8 cellular contexts compared by ENCODE assay signal in genomic region chr9:130138791-130139190, GRCh38. TPM values are rescaled to one million over a fixed set of nuclear protein-coding genes. Genes with fewer than 3 reads are reported as not detected.
A peak's percentile ranks its signal among the peaks of the same experiment; 100 is the strongest.
DNase-seq lines count a peak whose midpoint lies in the region; ATAC-seq and TF ChIP-seq lines count a peak whose summit lies in the region.

No MANE protein-coding gene starts in this region.

- peaks cover 18% of the 10 kb centered on the region for H3K36me3 Mint-ChIP-seq in activated CD4-positive, alpha-beta T cell treated with anti-CD3 and anti-CD28 coated beads, Interleukin-2, amount 10 ng/mL, durations not matched to agents 24 days and 14 days (ENCODE audit: low read depth)
- peaks cover 24% of the 10 kb centered on the region for H3K36me3 Mint-ChIP-seq in brain

- no peak for ATAC-seq in HG03097 (IDR thresholded peaks at IDR 0.05; ENCODE audit: low FRiP score, unreplicated experiment)
- ATAC-seq in GM19467 (IDR thresholded peaks at IDR 0.05; ENCODE audit: unreplicated experiment): no peak
- no peak for ATAC-seq in GM19023 (IDR thresholded peaks at IDR 0.05; ENCODE audit: unreplicated experiment)

- H3K36me3 ChIP-seq in thymus (ENCODE audit: control insufficient read depth, insufficient read depth): peaks cover 13% of the 10 kb centered on the region

- peak overlapping the region; percentile 26 for H3K4me3 Mint-ChIP-seq in activated CD4-positive, alpha-beta T cell treated with anti-CD3 and anti-CD28 coated beads, Interleukin-2, amount 10 ng/mL, durations not matched to agents 24 days and 14 days
- H3K4me3 Mint-ChIP-seq in brain: peak overlapping the region in 3 of 5 experiments; percentile 21 to 56 (median 48)

- peaks cover 2% of the 10 kb centered on the region for H3K27me3 Mint-ChIP-seq in activated CD4-positive, alpha-beta T cell treated with anti-CD3 and anti-CD28 coated beads, Interleukin-2, amount 10 ng/mL, durations not matched to agents 24 days and 14 days
- H3K27me3 Mint-ChIP-seq in brain: no peaks in the 10 kb centered on the region

- peaks cover 29% of the 10 kb centered on the region for H3K4me1 Mint-ChIP-seq in activated CD4-positive, alpha-beta T cell treated with anti-CD3 and anti-CD28 coated beads, Interleukin-2, amount 10 ng/mL, durations not matched to agents 24 days and 14 days
- peaks cover 72% of the 10 kb centered on the region for H3K4me1 Mint-ChIP-seq in brain

- H3K27me3 ChIP-seq in thymus (ENCODE audit: control insufficient read depth, insufficient read depth): no peaks in the 10 kb centered on the region

- peak overlapping the region; percentile 25 for H3K27ac Mint-ChIP-seq in activated CD4-positive, alpha-beta T cell treated with anti-CD3 and anti-CD28 coated beads, Interleukin-2, amount 10 ng/mL, durations not matched to agents 24 days and 14 days
- peak overlapping the region; percentile 80 to 94 (median 90) for H3K27ac Mint-ChIP-seq in brain

- 88% methylated on average over 6 of the region's 6 CpGs for WGBS in thymus

- TF ChIP-seq CTCF in brain (conservative IDR thresholded peaks at IDR 0.05): no peak

- no peaks in the 10 kb centered on the region for H3K4me1 ChIP-seq in thymus (ENCODE audit: control insufficient read depth, insufficient read depth, low read length)

- no peak overlapping the region for H3K4me3 ChIP-seq in thymus (ENCODE audit: low read length)

- DNase-seq in activated CD4-positive, alpha-beta T cell treated with anti-CD3 and anti-CD28 coated beads, Interleukin-2, amount 10 ng/mL, durations not matched to agents 24 days and 14 days: no peak
- no peak for DNase-seq in activated CD4-positive, alpha-beta T cell treated with anti-CD3 and anti-CD28 coated beads, Interleukin-2, amount 50 U/mL, for 4 hours
- peak; percentile 57 for DNase-seq in left kidney (ENCODE audit: low read depth, low spot score)

- no peaks in the 10 kb centered on the region for H3K9me3 ChIP-seq in thymus (ENCODE audit: control insufficient read depth)

- H3K27ac ChIP-seq in thymus (ENCODE audit: low read depth): peak overlapping the region; percentile 48

- H3K9me3 Mint-ChIP-seq in activated CD4-positive, alpha-beta T cell treated with anti-CD3 and anti-CD28 coated beads, Interleukin-2, amount 10 ng/mL, durations not matched to agents 24 days and 14 days: no peaks in the 10 kb centered on the region
- no peaks in the 10 kb centered on the region for H3K9me3 Mint-ChIP-seq in brain

- intact Hi-C loops in activated CD4-positive, alpha-beta T cell treated with anti-CD3 and anti-CD28 coated beads, Interleukin-2, amount 10 ng/mL, durations not matched to agents 24 days and 14 days (cut with micrococcal nuclease): no loop called here

RNA-seq across cellular contexts. Expression of gene NCS1, which starts 33.4 kb away (rescaled TPM):
- total RNA-seq in activated CD4-positive, alpha-beta T cell treated with anti-CD3 and anti-CD28 coated beads, Interleukin-2, amount 10 ng/mL, durations not matched to agents 24 days and 14 days: 5.3 and 5.4 TPM in 2 replicates
- 120 TPM for polyA plus RNA-seq in brain (ENCODE audit: insufficient read depth, low read depth, low replicate concordance)
- 6.9 TPM for polyA plus RNA-seq in thymus

Comparison
In these comparisons a context has a peak if more than half of its experiments do, and no peak if none do; other contexts are left out.
1. RNA of gene NCS1, which starts 33.4 kb away (polyA plus RNA-seq): 120 TPM in brain (single experiment); 6.9 TPM in thymus (single experiment); every median in the first group is over 10 times any median in the second.